26 cellular contexts compared by ENCODE assay signal in the genomic region with DNA sequence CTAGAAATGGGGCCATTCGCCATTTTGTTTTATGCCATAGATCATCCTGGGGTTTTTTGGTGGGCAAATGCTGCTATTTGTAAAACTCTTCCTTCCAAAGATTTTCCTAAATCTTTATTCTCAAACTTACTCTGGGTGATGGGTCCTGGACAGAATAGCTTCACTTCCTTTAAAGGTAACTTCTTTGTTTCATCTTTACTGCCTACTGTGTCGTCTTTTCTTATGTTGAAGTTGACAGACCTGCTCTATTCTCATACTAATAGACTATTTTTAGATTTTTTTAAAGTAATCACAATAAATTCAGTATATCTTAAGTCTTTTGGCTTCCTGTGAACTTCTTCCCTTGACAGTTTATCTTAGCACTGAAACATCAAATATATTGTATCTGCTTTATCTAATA.
"Had no signal": no experiment of that assay in that cellular context is flagged by ENCODE, and none has a peak within 500 bp of the region (broad histone marks: within the 10 kb centered on the region; RNA-seq: fewer than 3 reads in every experiment).

No MANE protein-coding gene starts in this region.

- ATAC-seq: activated CD4-positive, CD25-positive, alpha-beta regulatory T cell treated with anti-CD3 and anti-CD28 coated beads, Interleukin-2, amount 50 U/mL, for 24 hours; activated CD8-positive, alpha-beta T cell treated with anti-CD3 and anti-CD28 coated beads, Interleukin-2, amount 10 ng/mL, durations not matched to agents 7 days and 5 days; effector memory CD8-positive, alpha-beta T cell; gastrocnemius medialis; left ventricle myocardium superior; right cardiac atrium; SK-N-SH treated with all-trans-retinoic acid at 6 μM for 48 hours; stimulated activated naive B cell treated with anti-CD40 and anti-IgM and Interleukin-4, amounts not matched to agents 10 μg/mL and 1 μg/mL and 100 μg/mL, for 72 hours had no signal

- H3K9me3 ChIP-seq: esophagus squamous epithelium, gastrocnemius medialis, thoracic aorta, upper lobe of left lung had no signal

- H3K9me3 Mint-ChIP-seq: activated CD4-positive, alpha-beta T cell treated with anti-CD3 and anti-CD28 coated beads, Interleukin-2, amount 10 ng/mL, durations not matched to agents 7 days and 5 days; activated naive CD4-positive, alpha-beta T cell treated with anti-CD3 and anti-CD28 coated beads, Interleukin-2, amount 50 U/mL, for 24 hours; activated T-helper 1 cell treated with anti-CD3 and anti-CD28 coated beads, Interleukin-12 subunit alpha, Interleukin-12 subunit beta, Interleukin-2, Interleukin-4 antibody, amounts not matched to agents 30 ng/mL and 10 ng/mL and 1 ng/mL, durations not matched to agents 14 hours and 24 hours and 36 hours; effector memory CD8-positive, alpha-beta T cell; stimulated activated naive B cell treated with anti-CD40 and anti-IgM and Interleukin-4, amounts not matched to agents 10 μg/mL and 1 μg/mL and 100 μg/mL, for 72 hours had no signal

- FAIRE-seq: colon had no signal

- H3K9ac ChIP-seq: parathyroid adenoma had no signal

- H3K27ac Mint-ChIP-seq: activated CD4-positive, alpha-beta T cell treated with anti-CD3 and anti-CD28 coated beads, Interleukin-2, amount 10 ng/mL, durations not matched to agents 7 days and 5 days; activated CD8-positive, alpha-beta T cell treated with anti-CD3 and anti-CD28 coated beads, Interleukin-2, amount 10 ng/mL, durations not matched to agents 7 days and 5 days; activated naive CD4-positive, alpha-beta T cell treated with anti-CD3 and anti-CD28 coated beads, Interleukin-2, amount 50 U/mL, for 24 hours; activated T-helper 1 cell treated with anti-CD3 and anti-CD28 coated beads, Interleukin-12 subunit alpha, Interleukin-12 subunit beta, Interleukin-2, Interleukin-4 antibody, amounts not matched to agents 30 ng/mL and 10 ng/mL and 1 ng/mL, durations not matched to agents 14 hours and 24 hours and 36 hours; effector memory CD8-positive, alpha-beta T cell; stimulated activated naive B cell treated with anti-CD40 and anti-IgM and Interleukin-4, amounts not matched to agents 10 μg/mL and 1 μg/mL and 100 μg/mL, for 72 hours had no signal

- H3K36me3 Mint-ChIP-seq: activated naive CD4-positive, alpha-beta T cell treated with anti-CD3 and anti-CD28 coated beads, Interleukin-2, amount 50 U/mL, for 24 hours; stimulated activated naive B cell treated with anti-CD40 and anti-IgM and Interleukin-4, amounts not matched to agents 10 μg/mL and 1 μg/mL and 100 μg/mL, for 72 hours had no signal

- H3K4me1 Mint-ChIP-seq: activated CD4-positive, alpha-beta T cell treated with anti-CD3 and anti-CD28 coated beads, Interleukin-2, amount 10 ng/mL, durations not matched to agents 7 days and 5 days; activated naive CD4-positive, alpha-beta T cell treated with anti-CD3 and anti-CD28 coated beads, Interleukin-2, amount 50 U/mL, for 24 hours; stimulated activated naive B cell treated with anti-CD40 and anti-IgM and Interleukin-4, amounts not matched to agents 10 μg/mL and 1 μg/mL and 100 μg/mL, for 72 hours had no signal

- H2AFZ ChIP-seq: parathyroid adenoma had no signal

- H3K27ac ChIP-seq: brain microvascular endothelial cell, esophagus squamous epithelium, gastrocnemius medialis, parathyroid adenoma, upper lobe of left lung had no signal

- H3K4me3 Mint-ChIP-seq: activated CD4-positive, alpha-beta T cell treated with anti-CD3 and anti-CD28 coated beads, Interleukin-2, amount 10 ng/mL, durations not matched to agents 7 days and 5 days; activated CD8-positive, alpha-beta T cell treated with anti-CD3 and anti-CD28 coated beads, Interleukin-2, amount 10 ng/mL, durations not matched to agents 7 days and 5 days; activated naive CD4-positive, alpha-beta T cell treated with anti-CD3 and anti-CD28 coated beads, Interleukin-2, amount 50 U/mL, for 24 hours; activated T-helper 1 cell treated with anti-CD3 and anti-CD28 coated beads, Interleukin-12 subunit alpha, Interleukin-12 subunit beta, Interleukin-2, Interleukin-4 antibody, amounts not matched to agents 30 ng/mL and 10 ng/mL and 1 ng/mL, durations not matched to agents 14 hours and 24 hours and 36 hours; effector memory CD8-positive, alpha-beta T cell; stimulated activated naive B cell treated with anti-CD40 and anti-IgM and Interleukin-4, amounts not matched to agents 10 μg/mL and 1 μg/mL and 100 μg/mL, for 72 hours had no signal

- H3K4me3 ChIP-seq: esophagus squamous epithelium, gastrocnemius medialis, skin epidermis, thoracic aorta, upper lobe of left lung had no signal

- H3K27me3 ChIP-seq: brain microvascular endothelial cell, esophagus squamous epithelium, gastrocnemius medialis, upper lobe of left lung had no signal

- DNase-seq: activated CD4-positive, alpha-beta T cell treated with anti-CD3 and anti-CD28 coated beads, Interleukin-2, amount 10 ng/mL, durations not matched to agents 7 days and 5 days; activated CD8-positive, alpha-beta T cell treated with anti-CD3 and anti-CD28 coated beads, Interleukin-2, amount 10 ng/mL, durations not matched to agents 7 days and 5 days; activated gamma-delta T cell; aorta; brain microvascular endothelial cell; central memory CD4-positive, alpha-beta T cell; effector memory CD8-positive, alpha-beta T cell; esophagus squamous epithelium; gastrocnemius medialis; hippocampal formation; kidney glomerular epithelial cell; left ventricle myocardium superior; mammary epithelial cell; nucleus accumbens; right cardiac atrium; stimulated activated CD4-positive, alpha-beta T cell treated with anti-CD3 and anti-CD28 coated beads, Interleukin-2, amount 100 ng/mL, for 24 hours; stimulated activated naive B cell treated with anti-CD40 and anti-IgM and Interleukin-4, amounts not matched to agents 10 μg/mL and 1 μg/mL and 100 μg/mL, for 72 hours; upper lobe of left lung had no signal

- H3K79me2 ChIP-seq: parathyroid adenoma had no signal

- H3K4me1 ChIP-seq: esophagus squamous epithelium, gastrocnemius medialis, parathyroid adenoma, upper lobe of left lung had no signal
